ENCODE assay signal across 13 cellular contexts in the genomic region with DNA sequence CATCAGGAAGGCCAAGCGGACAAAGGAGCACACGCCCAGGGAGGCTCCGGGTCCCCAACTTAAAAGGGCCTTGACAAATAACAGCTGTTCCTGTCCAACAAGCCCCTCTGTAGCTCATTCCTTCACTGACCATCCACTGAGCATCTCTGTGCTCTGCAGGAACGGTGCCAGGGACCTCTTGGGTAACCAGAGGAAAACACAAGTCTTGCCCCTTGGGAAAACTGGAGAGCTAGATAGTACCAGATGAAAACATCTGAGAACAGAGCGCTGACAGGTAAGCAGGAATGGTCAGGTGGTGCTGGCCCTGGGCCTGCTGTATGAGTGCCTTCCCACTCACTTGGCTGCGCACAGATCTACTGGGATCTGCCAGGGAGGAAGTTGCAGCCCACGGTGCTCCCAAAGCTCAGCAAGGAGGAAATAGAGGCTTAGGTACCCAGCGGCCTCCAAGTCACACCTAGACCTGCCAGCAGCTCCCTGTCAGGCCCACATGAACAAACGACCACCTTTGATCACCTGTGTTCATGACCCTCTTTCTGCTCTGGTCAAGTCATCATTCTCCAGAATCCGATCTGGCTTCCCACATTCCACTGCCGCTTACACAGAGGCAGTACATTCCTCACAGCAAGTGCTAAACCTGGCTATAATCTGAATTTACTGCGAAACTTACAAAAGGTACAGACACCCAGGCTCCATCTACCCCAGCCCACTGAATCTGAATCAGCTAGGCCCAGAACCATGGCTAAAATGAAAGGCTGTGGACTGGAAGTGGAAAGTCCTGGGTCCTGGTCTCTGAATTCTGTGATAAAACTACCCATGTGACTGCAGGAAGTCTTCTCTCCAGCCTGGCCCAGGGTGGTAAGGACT. TPM values are rescaled to one million over a fixed set of nuclear protein-coding genes. Genes with fewer than 3 reads are reported as not detected.
A peak's percentile ranks its signal among the peaks of the same experiment; 100 is the strongest.
DNase-seq lines count a peak whose midpoint lies in the region; ATAC-seq, FAIRE-seq and TF ChIP-seq lines count a peak whose summit lies in the region.
"Had no signal": no experiment of that assay in that cellular context is flagged by ENCODE, and none has a peak within 500 bp of the region (broad histone marks: within the 10 kb centered on the region; RNA-seq: fewer than 3 reads in every experiment).

No MANE protein-coding gene starts in this region.

- no peak for TF ChIP-seq CTCF in body of pancreas (IDR thresholded peaks at IDR 0.05)
- TF ChIP-seq CTCF in left lung (IDR thresholded peaks at IDR 0.05), result no peak
- TF ChIP-seq CTCF in tibial nerve (IDR thresholded peaks at IDR 0.05), result no peak

- H3K27me3 ChIP-seq in body of pancreas (no peaks in the 10 kb centered on the region), left lung (no peaks in the 10 kb centered on the region), tibial nerve (no peaks in the 10 kb centered on the region)
- H3K27me3 ChIP-seq: dorsolateral prefrontal cortex had no signal

- DNase-seq in activated T-cell treated with anti-CD3 and anti-CD28 coated beads, Interleukin-2, amount 50 U/mL, for 24 hours, result no peak
- no peak for DNase-seq in activated T-cell treated with anti-CD3 and anti-CD28 coated beads, Interleukin-2, amount 50 U/mL, for 4 hours
- peak in 3 of 4 donors; percentile 26 to 47 (median 33) for DNase-seq in body of pancreas
- no peak for DNase-seq in left lung
- DNase-seq in tibial nerve (ENCODE audit: low spot score in 2 of 2), result peak; percentile 30 to 50
- DNase-seq in ecto neural progenitor cell (ENCODE audit: low spot score), result no peak
- no peak for DNase-seq in RCC 7860 (ENCODE audit: low spot score)
- DNase-seq: islet precursor cell had no signal

- H3K36me3 ChIP-seq in body of pancreas (replicated peaks in 1 of 2; ENCODE audit: insufficient read depth in 1 of 2, low read depth in 2 of 2) (no peaks in the 10 kb centered on the region), left lung (peaks cover 0 to 9% of the 10 kb centered on the region in 2 donors), tibial nerve (peaks cover 0 to 9% (median 4%) of the 10 kb centered on the region in 3 donors)

- H3K4me3 ChIP-seq in body of pancreas, result no peak overlapping the region
- no peak overlapping the region for H3K4me3 ChIP-seq in left lung
- H3K4me3 ChIP-seq in tibial nerve, result no peak overlapping the region
- H3K4me3 ChIP-seq: A549, dorsolateral prefrontal cortex had no signal

- H3K27ac Mint-ChIP-seq in activated T-cell treated with anti-CD3 and anti-CD28 coated beads, Interleukin-2, amount 50 U/mL, for 24 hours, result peak overlapping the region; percentile 12

- no peak for FAIRE-seq in RCC 7860 (lab: Jason Lieb, UNC)
- FAIRE-seq: A549, frontal cortex had no signal

- TF ChIP-seq POLR2A in body of pancreas (IDR thresholded peaks at IDR 0.05) (peak in 2 of 3 donors; percentile 16 to 22), tibial nerve (IDR thresholded peaks at IDR 0.05) (no peak)

- H3K4me1 Mint-ChIP-seq in activated T-cell treated with anti-CD3 and anti-CD28 coated beads, Interleukin-2, amount 50 U/mL, for 24 hours (ENCODE audit: low read depth), result peaks cover 21% of the 10 kb centered on the region
- peaks cover 9% of the 10 kb centered on the region for H3K4me1 Mint-ChIP-seq in activated T-cell treated with anti-CD3 and anti-CD28 coated beads, Interleukin-2, amount 50 U/mL, for 4 hours (ENCODE audit: low read depth)

- no peak for ATAC-seq in activated T-cell treated with anti-CD3 and anti-CD28 coated beads, Interleukin-2, amount 50 U/mL, for 4 hours
- ATAC-seq in body of pancreas (peak; percentile 55), left lung (peak; percentile 44), GM18498 (IDR thresholded peaks at IDR 0.05; ENCODE audit: unreplicated experiment) (no peak)
- ATAC-seq: A549; activated CD4-positive, CD25-positive, alpha-beta regulatory T cell treated with anti-CD3 and anti-CD28 coated beads, Interleukin-2, amount 50 U/mL, for 24 hours had no signal

- no peaks in the 10 kb centered on the region for H3K27me3 Mint-ChIP-seq in activated T-cell treated with anti-CD3 and anti-CD28 coated beads, Interleukin-2, amount 50 U/mL, for 24 hours
- H3K27me3 Mint-ChIP-seq in activated T-cell treated with anti-CD3 and anti-CD28 coated beads, Interleukin-2, amount 50 U/mL, for 4 hours (ENCODE audit: low read depth), result no peaks in the 10 kb centered on the region

- 67 to 77% methylated on average over 9 to 12 of the region's 12 CpGs for WGBS in body of pancreas, 2 donors
- WGBS in tibial nerve, 2 donors, result 65 to 74% methylated on average over 12 of the region's 12 CpGs

- H3K27ac ChIP-seq in body of pancreas, result peak overlapping the region in 1 of 4 donors; percentile 54
- H3K27ac ChIP-seq in left lung, result no peak overlapping the region
- H3K27ac ChIP-seq in tibial nerve, result peak overlapping the region in 2 of 4 donors; percentile 26 to 34

- no peaks in the 10 kb centered on the region for H3K9me3 Mint-ChIP-seq in activated T-cell treated with anti-CD3 and anti-CD28 coated beads, Interleukin-2, amount 50 U/mL, for 24 hours
- no peaks in the 10 kb centered on the region for H3K9me3 Mint-ChIP-seq in activated T-cell treated with anti-CD3 and anti-CD28 coated beads, Interleukin-2, amount 50 U/mL, for 4 hours

- no peak for TF ChIP-seq EP300 in tibial nerve (IDR thresholded peaks at IDR 0.05)

- H3K4me3 Mint-ChIP-seq in activated T-cell treated with anti-CD3 and anti-CD28 coated beads, Interleukin-2, amount 50 U/mL, for 24 hours, result no peak overlapping the region
- H3K4me3 Mint-ChIP-seq in activated T-cell treated with anti-CD3 and anti-CD28 coated beads, Interleukin-2, amount 50 U/mL, for 4 hours, result no peak overlapping the region

- intact Hi-C loops in body of pancreas (cut with DNase I), result no loop called here
- intact Hi-C loops in left lung (cut with DNase I), result no loop called here

- peaks cover 38% of the 10 kb centered on the region for H3K36me3 Mint-ChIP-seq in activated T-cell treated with anti-CD3 and anti-CD28 coated beads, Interleukin-2, amount 50 U/mL, for 24 hours (ENCODE audit: low read depth)
- H3K36me3 Mint-ChIP-seq in activated T-cell treated with anti-CD3 and anti-CD28 coated beads, Interleukin-2, amount 50 U/mL, for 4 hours (ENCODE audit: insufficient read depth), result peaks cover 7% of the 10 kb centered on the region

- no peaks in the 10 kb centered on the region for H3K9me3 ChIP-seq in body of pancreas
- no peaks in the 10 kb centered on the region for H3K9me3 ChIP-seq in left lung
- no peaks in the 10 kb centered on the region for H3K9me3 ChIP-seq in tibial nerve
- H3K9me3 ChIP-seq: A549 had no signal

- peaks cover 9% of the 10 kb centered on the region for H3K4me1 ChIP-seq in body of pancreas
- H3K4me1 ChIP-seq in left lung, result peaks cover 6 to 8% of the 10 kb centered on the region in 2 donors
- H3K4me1 ChIP-seq in tibial nerve, result peaks cover 0 to 51% (median 20%) of the 10 kb centered on the region in 4 donors

RNA-seq across cellular contexts. Expression of gene DCAKD, which starts 12.4 kb away (rescaled TPM):
- 10 to 100 TPM; 17.3 to 21.1 (median 19.1) TPM for total RNA-seq in activated T-cell treated with anti-CD3 and anti-CD28 coated beads, Interleukin-2, amount 50 U/mL, for 4 hours
- total RNA-seq in body of pancreas (10 to 100 TPM; 19.8 to 20.8 TPM), left lung (10 to 100 TPM; 20.5 to 30.8 TPM), tibial nerve (10 to 100 TPM; 47.7 to 53.2 (median 49.5) TPM)

RNA-seq across cellular contexts. Expression of gene NMT1, which starts 22.1 kb away (rescaled TPM):
- total RNA-seq in activated T-cell treated with anti-CD3 and anti-CD28 coated beads, Interleukin-2, amount 50 U/mL, for 4 hours, result 100 to 1,000 TPM; 228 to 255 (median 241) TPM
- 10 to 100 TPM; 26.5 to 33.9 TPM for total RNA-seq in body of pancreas
- total RNA-seq in left lung, result 100 to 1,000 TPM; 123 to 129 TPM
- 10 to 100 TPM; 63.2 to 97.9 (median 80.1) TPM for total RNA-seq in tibial nerve

Comparison
In these comparisons a context has a peak if more than half of its experiments do, and no peak if none do; other contexts are left out.
1. DNase-seq: peak in body of pancreas (3 of 4) and tibial nerve (2 of 2); none in activated T-cell treated with anti-CD3 and anti-CD28 coated beads, Interleukin-2, amount 50 U/mL, for 24 hours (single experiment), activated T-cell treated with anti-CD3 and anti-CD28 coated beads, Interleukin-2, amount 50 U/mL, for 4 hours (single experiment), left lung (0 of 2), ecto neural progenitor cell (single experiment) and RCC 7860 (single experiment).
2. ATAC-seq: peak in body of pancreas (single experiment) and left lung (single experiment); none in activated T-cell treated with anti-CD3 and anti-CD28 coated beads, Interleukin-2, amount 50 U/mL, for 4 hours (0 of 2) and GM18498 (single experiment).
3. POLR2A ChIP-seq: peak in body of pancreas (2 of 3); none in tibial nerve (0 of 2).